8 cellular contexts compared by ENCODE assay signal in genomic region chr7:151631149-151631967, GRCh38.
DNase-seq lines count a peak whose midpoint lies in the region; ATAC-seq, FAIRE-seq and TF ChIP-seq lines count a peak whose summit lies in the region.

No MANE protein-coding gene starts in this region.

- H3K9me3 ChIP-seq in CD8-positive, alpha-beta memory T cell (ENCODE audit: low read length) = no peaks in the 10 kb centered on the region
- no peaks in the 10 kb centered on the region for H3K9me3 ChIP-seq in endothelial cell of umbilical vein (replicated peaks; ENCODE audit: control insufficient read depth, insufficient read depth, low read length)

- CTCF ChIA-PET in CD8-positive, alpha-beta memory T cell (lab: Charles Lee) = interaction anchor here (0.7 to 2.6 kb wide), 11 partner anchors 8 to 183 kb away, joined by 3 to 13 read pairs (median 4); no protein-coding TSS in a partner anchor
- CTCF ChIA-PET in endothelial cell of umbilical vein (lab: Charles Lee) = interaction anchor here (0.8 to 6.8 kb wide), 39 partner anchors 8 to 171 kb away, joined by 3 to 50 read pairs (median 4); partner anchors contain the start of gene RHEB

- H3K27me3 ChIP-seq in CD8-positive, alpha-beta memory T cell (ENCODE audit: insufficient read depth, low read length, poor library complexity, severe bottlenecking) = no peaks in the 10 kb centered on the region
- no peaks in the 10 kb centered on the region for H3K27me3 ChIP-seq in endothelial cell of umbilical vein (ENCODE audit: control insufficient read depth in 2 of 2, insufficient read depth in 2 of 2, low read length in 2 of 2)

- FAIRE-seq in endothelial cell of umbilical vein (lab: Jason Lieb, UNC) = no peak

- peak in 2 of 5 donors; percentile 13 to 51 for DNase-seq in CD8-positive, alpha-beta memory T cell
- DNase-seq in GM19238 (ENCODE audit: insufficient read length, low spot score) (peak; percentile 42), HPDE6-E6E7 (ENCODE audit: extremely low spot score) (peak; percentile 40), SW480 (ENCODE audit: low spot score) (peak; percentile 63), endothelial cell of umbilical vein (ENCODE audit: low read depth, low spot score) (peak; percentile 54), NCI-H446 treated with DMSO at 0.1 percent for 48 hours (lab: John Stamatoyannopoulos, UW) (no peak)

- no peak for TF ChIP-seq POLR2A in endothelial cell of umbilical vein (IDR thresholded peaks at IDR 0.05; ENCODE audit: low read depth, low read length)

- dilution Hi-C loops in endothelial cell of umbilical vein (cut with MboI; ENCODE audit: extremely low pct_ligation_motif_present, low sequenced_read_pairs) = no loop called here

- H3K4me3 ChIP-seq in CD8-positive, alpha-beta memory T cell (ENCODE audit: low read length) = peak overlapping the region; percentile 58
- peak overlapping the region; percentile 97 to 100 (median 99) for H3K4me3 ChIP-seq in endothelial cell of umbilical vein (replicated peaks in 1 of 3; ENCODE audit: insufficient read depth in 1 of 3, low read depth in 1 of 3, low read length in 3 of 3)

- no peaks in the 10 kb centered on the region for H4K20me1 ChIP-seq in endothelial cell of umbilical vein (replicated peaks; ENCODE audit: control insufficient read depth, extremely low read depth, insufficient read depth, low read length)

- H3K4me2 ChIP-seq in endothelial cell of umbilical vein (ENCODE audit: insufficient read depth, low read length) = peak overlapping the region; percentile 99

- POLR2A ChIA-PET in CD8-positive, alpha-beta memory T cell (lab: Charles Lee) = interaction anchor here (1.0 to 2.4 kb wide), 3 partner anchors 112 to 245 kb away, joined by 3 to 10 read pairs (median 9); partner anchors contain the start of genes PRKAG2 and RHEB
- POLR2A ChIA-PET in endothelial cell of umbilical vein (lab: Charles Lee) = interaction anchor here (0.7 kb wide), 1 partner anchor 80 kb away, joined by 3 read pairs; no protein-coding TSS in a partner anchor

- H3K27me3 Mint-ChIP-seq in CD8-positive, alpha-beta memory T cell = no peaks in the 10 kb centered on the region
- H3K27me3 Mint-ChIP-seq in nephron (ENCODE audit: low read depth) = peaks cover 52% of the 10 kb centered on the region

- H3K4me3 Mint-ChIP-seq in CD8-positive, alpha-beta memory T cell = peak overlapping the region; percentile 85 to 93 (median 87)
- peak overlapping the region; percentile 89 to 93 (median 91) for H3K4me3 Mint-ChIP-seq in nephron

- H3K9me3 Mint-ChIP-seq in CD8-positive, alpha-beta memory T cell = peaks cover 0 to 5% (median 0%) of the 10 kb centered on the region in 5 donors
- peaks cover 10% of the 10 kb centered on the region for H3K9me3 Mint-ChIP-seq in nephron

- H3K27ac Mint-ChIP-seq in CD8-positive, alpha-beta memory T cell = peak overlapping the region; percentile 36 to 90 (median 87)
- H3K27ac Mint-ChIP-seq in nephron = peak overlapping the region; percentile 25 to 91 (median 43)

- H3K4me1 ChIP-seq in CD8-positive, alpha-beta memory T cell (ENCODE audit: insufficient read depth, low read length) = peaks cover 21% of the 10 kb centered on the region
- H3K4me1 ChIP-seq in endothelial cell of umbilical vein (ENCODE audit: control insufficient read depth, extremely low read depth, insufficient read depth, low read length) = peaks cover 27% of the 10 kb centered on the region

- no peaks in the 10 kb centered on the region for H3K9me1 ChIP-seq in endothelial cell of umbilical vein (replicated peaks; ENCODE audit: control insufficient read depth, extremely low read depth, insufficient read depth, low read length)

- BruUV-seq in endothelial cell of umbilical vein (replicated peaks; lab: Mats Ljungman, UMichigan) = TSS peak; percentile 42

- peaks cover 0 to 16% (median 5%) of the 10 kb centered on the region in 3 donors for H3K36me3 Mint-ChIP-seq in CD8-positive, alpha-beta memory T cell
- H3K36me3 Mint-ChIP-seq in nephron (ENCODE audit: low read depth) = no peaks in the 10 kb centered on the region

- H3K79me2 ChIP-seq in endothelial cell of umbilical vein (ENCODE audit: control insufficient read depth, insufficient read depth, low read length) = peaks cover 50% of the 10 kb centered on the region

- H2AFZ ChIP-seq in endothelial cell of umbilical vein (ENCODE audit: low read depth, low read length) = peak overlapping the region; percentile 74

- no peak for ATAC-seq in GM19324 (IDR thresholded peaks at IDR 0.05; ENCODE audit: low FRiP score, unreplicated experiment)

- TF ChIP-seq CTCF in endothelial cell of umbilical vein (IDR thresholded peaks at IDR 0.05; ENCODE audit: extremely low read depth in 1 of 2, insufficient read depth in 1 of 2, low read depth in 1 of 2, low read length in 2 of 2) (no peak), nephron (IDR thresholded peaks at IDR 0.05; ENCODE audit: unreplicated experiment in 3 of 3) (no peak)

- no peaks in the 10 kb centered on the region for H3K36me3 ChIP-seq in CD8-positive, alpha-beta memory T cell (ENCODE audit: insufficient read depth, low read length)
- no peaks in the 10 kb centered on the region for H3K36me3 ChIP-seq in endothelial cell of umbilical vein (ENCODE audit: control insufficient read depth in 2 of 2, extremely low read depth in 1 of 2, insufficient read depth in 2 of 2, low read length in 2 of 2)

- H3K4me1 Mint-ChIP-seq in CD8-positive, alpha-beta memory T cell = peaks cover 23 to 47% (median 40%) of the 10 kb centered on the region in 3 donors
- H3K4me1 Mint-ChIP-seq in nephron = peaks cover 30% of the 10 kb centered on the region

- peak overlapping the region; percentile 93 for H3K9ac ChIP-seq in endothelial cell of umbilical vein (replicated peaks; ENCODE audit: extremely low read depth, insufficient read depth, low read length)

- peak overlapping the region; percentile 10 for H3K27ac ChIP-seq in CD8-positive, alpha-beta memory T cell (ENCODE audit: low read depth, low read length)
- peak overlapping the region; percentile 66 for H3K27ac ChIP-seq in endothelial cell of umbilical vein (ENCODE audit: insufficient read depth, low read depth, low read length)

- intact Hi-C loops in endothelial cell of umbilical vein (cut with micrococcal nuclease) = loop anchor here (1.0 to 5.0 kb wide), 2 partner anchors 111 to 159 kb away; no protein-coding TSS in a partner anchor

TF ChIP-seq in endothelial cell of umbilical vein, 7 proteins besides CTCF, POLR2A, EP300 and RAD21:
- TF ChIP-seq EZH2 (IDR thresholded peaks at IDR 0.05; ENCODE audit: borderline replicate concordance, low read depth, low read length, severe bottlenecking) (no peak), FOS (IDR thresholded peaks at IDR 0.05; ENCODE audit: borderline replicate concordance, insufficient read depth, low read length) (no peak), POLR2AphosphoS5 (IDR thresholded peaks at IDR 0.05; ENCODE audit: insufficient read depth, low read depth, low read length) (no peak), MYC (IDR thresholded peaks at IDR 0.05; ENCODE audit: low read depth, low read length) (no peak), JUN (IDR thresholded peaks at IDR 0.05; ENCODE audit: borderline replicate concordance, insufficient read depth, insufficient read length, low read depth) (no peak), GATA2 (IDR thresholded peaks at IDR 0.05; ENCODE audit: insufficient read depth, insufficient read length, low read depth, low read length) (no peak)
- TF ChIP-seq, protein P1, sequence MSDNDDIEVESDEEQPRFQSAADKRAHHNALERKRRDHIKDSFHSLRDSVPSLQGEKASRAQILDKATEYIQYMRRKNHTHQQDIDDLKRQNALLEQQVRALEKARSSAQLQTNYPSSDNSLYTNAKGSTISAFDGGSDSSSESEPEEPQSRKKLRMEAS (IDR thresholded peaks at IDR 0.05; ENCODE audit: insufficient read depth, insufficient read length) = no peak
